Comparison of ENCODE assay signal across 21 cellular contexts in genomic region chr9:134942421-134943119, GRCh38. TPM values are rescaled to one million over a fixed set of nuclear protein-coding genes. Genes with fewer than 3 reads are reported as not detected.
DNase-seq lines count a peak whose midpoint lies in the region; ATAC-seq and TF ChIP-seq lines count a peak whose summit lies in the region.
"Had no signal": no experiment of that assay in that cellular context is flagged by ENCODE, and none has a peak within 500 bp of the region (broad histone marks: within the 10 kb centered on the region; RNA-seq: fewer than 3 reads in every experiment).

No MANE protein-coding gene starts in this region.

- no peaks in the 10 kb centered on the region for H3K9me3 Mint-ChIP-seq in activated naive CD8-positive, alpha-beta T cell treated with anti-CD3 and anti-CD28 coated beads, Interleukin-2, amount 50 U/mL, for 24 hours
- H3K9me3 Mint-ChIP-seq: activated CD4-positive, alpha-beta memory T cell treated with anti-CD3 and anti-CD28 coated beads for 36 hours; effector memory CD8-positive, alpha-beta T cell; neural crest cell; T-helper 1 cell treated with Interleukin-12 subunit alpha and Interleukin-12 subunit beta and Interleukin-4 antibody, amounts not matched to agents 30 μg/mL and 1 μg/mL, for 36 hours had no signal

- no peak overlapping the region for H3K56ac ChIP-seq in mesendoderm (ENCODE audit: low read length)

- H3K79me2 ChIP-seq in mesendoderm (ENCODE audit: control insufficient read depth, insufficient read depth, low read length): no peaks in the 10 kb centered on the region

- H3K79me1 ChIP-seq in mesendoderm (ENCODE audit: low read length): no peaks in the 10 kb centered on the region

- peak; percentile 47 for DNase-seq in H7
- peak; percentile 43 for DNase-seq in inferior parietal cortex (ENCODE audit: extremely low spot score)
- no peak for DNase-seq in suprapubic skin (ENCODE audit: low spot score in 2 of 2)
- no peak for DNase-seq in activated naive CD8-positive, alpha-beta T cell treated with anti-CD3 and anti-CD28 coated beads, Interleukin-2, amount 50 U/mL, for 24 hours
- DNase-seq in NCI-H1105 (lab: John Stamatoyannopoulos, UW): no peak
- no peak for DNase-seq in mesendoderm
- DNase-seq: activated CD4-positive, alpha-beta memory T cell treated with anti-CD3 and anti-CD28 coated beads for 36 hours; activated T-cell treated with anti-CD3 and anti-CD28 coated beads for 4 hours; DND-41; effector memory CD8-positive, alpha-beta T cell; kidney; MV-4-11; NCI-H2081; NCI-H524 treated with DMSO at 0.1 percent for 48 hours; OCI-M1; SJCRH30 had no signal

- no peak overlapping the region for H3K27ac Mint-ChIP-seq in activated naive CD8-positive, alpha-beta T cell treated with anti-CD3 and anti-CD28 coated beads, Interleukin-2, amount 50 U/mL, for 24 hours
- H3K27ac Mint-ChIP-seq: activated CD4-positive, alpha-beta memory T cell treated with anti-CD3 and anti-CD28 coated beads for 36 hours; B cell; effector memory CD8-positive, alpha-beta T cell; T-helper 1 cell treated with Interleukin-12 subunit alpha and Interleukin-12 subunit beta and Interleukin-4 antibody, amounts not matched to agents 30 μg/mL and 1 μg/mL, for 36 hours had no signal

- no peak overlapping the region for H3K4me2 ChIP-seq in mesendoderm (ENCODE audit: low read length)

- TF ChIP-seq EP300 in suprapubic skin (IDR thresholded peaks at IDR 0.05): no peak

- no peak for TF ChIP-seq POLR2A in suprapubic skin (IDR thresholded peaks at IDR 0.05)

- H2AK5ac ChIP-seq in mesendoderm (ENCODE audit: low read length): no peak overlapping the region

- no peak overlapping the region for H4K8ac ChIP-seq in mesendoderm (ENCODE audit: low read depth, low read length)

- no peaks in the 10 kb centered on the region for H3K9me3 ChIP-seq in suprapubic skin
- H3K9me3 ChIP-seq: SJCRH30 had no signal

- no peaks in the 10 kb centered on the region for H3K4me1 Mint-ChIP-seq in activated naive CD8-positive, alpha-beta T cell treated with anti-CD3 and anti-CD28 coated beads, Interleukin-2, amount 50 U/mL, for 24 hours

- H3K23ac ChIP-seq in mesendoderm (ENCODE audit: low read length): no peak overlapping the region

- no peak for ATAC-seq in activated naive CD8-positive, alpha-beta T cell treated with anti-CD3 and anti-CD28 coated beads, Interleukin-2, amount 50 U/mL, for 24 hours
- ATAC-seq: effector memory CD8-positive, alpha-beta T cell; K562 had no signal

- H2BK5ac ChIP-seq in mesendoderm (ENCODE audit: low read length): no peak overlapping the region

- no peak overlapping the region for H3K4me3 ChIP-seq in H7 (ENCODE audit: insufficient read depth, low read depth, low read length)
- peak overlapping the region; percentile 19 for H3K4me3 ChIP-seq in suprapubic skin
- H3K4me3 ChIP-seq in mesendoderm (ENCODE audit: low read length): no peak overlapping the region
- H3K4me3 ChIP-seq: K562, SJCRH30 had no signal

- H4K5ac ChIP-seq in mesendoderm (ENCODE audit: low read length): no peak overlapping the region

- no peak overlapping the region for H3K4ac ChIP-seq in mesendoderm (ENCODE audit: low read depth, low read length)

- TF ChIP-seq CTCF in suprapubic skin (IDR thresholded peaks at IDR 0.05): no peak

- no peak overlapping the region for H3K9ac ChIP-seq in mesendoderm (ENCODE audit: low read length)

- peaks cover 6% of the 10 kb centered on the region for H3K27me3 Mint-ChIP-seq in activated naive CD8-positive, alpha-beta T cell treated with anti-CD3 and anti-CD28 coated beads, Interleukin-2, amount 50 U/mL, for 24 hours

- no peak overlapping the region for H3K4me3 Mint-ChIP-seq in activated naive CD8-positive, alpha-beta T cell treated with anti-CD3 and anti-CD28 coated beads, Interleukin-2, amount 50 U/mL, for 24 hours
- H3K4me3 Mint-ChIP-seq: activated CD4-positive, alpha-beta memory T cell treated with anti-CD3 and anti-CD28 coated beads for 36 hours; B cell; effector memory CD8-positive, alpha-beta T cell; neural crest cell; T-helper 1 cell treated with Interleukin-12 subunit alpha and Interleukin-12 subunit beta and Interleukin-4 antibody, amounts not matched to agents 30 μg/mL and 1 μg/mL, for 36 hours had no signal

- WGBS in suprapubic skin: 32% methylated on average over 26 of the region's 27 CpGs
- no CpG with 5 or more reads among the region's 27 CpGs for WGBS in mesendoderm (ENCODE audit: extremely low coverage, insufficient coverage, low lambda C conversion rate)

- H3K27ac ChIP-seq in angular gyrus (ENCODE audit: low read depth, low read length): peak overlapping the region; percentile 17
- no peak overlapping the region for H3K27ac ChIP-seq in suprapubic skin
- no peak overlapping the region for H3K27ac ChIP-seq in mesendoderm (ENCODE audit: low read depth, low read length)
- H3K27ac ChIP-seq: SJCRH30 had no signal

- H3K36me3 ChIP-seq in H7 (replicated peaks; ENCODE audit: control insufficient read depth, insufficient read depth, low read length): no peaks in the 10 kb centered on the region
- H3K36me3 ChIP-seq in suprapubic skin: no peaks in the 10 kb centered on the region
- H3K36me3 ChIP-seq in mesendoderm (ENCODE audit: control insufficient read depth, insufficient read depth, low read length): no peaks in the 10 kb centered on the region
- H3K36me3 ChIP-seq: SJCRH30 had no signal

- no peak overlapping the region for H3K18ac ChIP-seq in mesendoderm (ENCODE audit: low read length)

- H3K36me3 Mint-ChIP-seq in activated naive CD8-positive, alpha-beta T cell treated with anti-CD3 and anti-CD28 coated beads, Interleukin-2, amount 50 U/mL, for 24 hours (ENCODE audit: low read depth): no peaks in the 10 kb centered on the region
- H3K36me3 Mint-ChIP-seq: activated CD4-positive, alpha-beta memory T cell treated with anti-CD3 and anti-CD28 coated beads for 36 hours had no signal

- no peak overlapping the region for H2BK120ac ChIP-seq in mesendoderm (ENCODE audit: low read depth, low read length)

- peaks cover 31% of the 10 kb centered on the region for H3K4me1 ChIP-seq in suprapubic skin
- no peaks in the 10 kb centered on the region for H3K4me1 ChIP-seq in mesendoderm (ENCODE audit: control insufficient read depth, low read depth, low read length)
- H3K4me1 ChIP-seq: SJCRH30 had no signal

- H3K27me3 ChIP-seq in H7 (ENCODE audit: control insufficient read depth, insufficient read depth, low read length): no peaks in the 10 kb centered on the region
- H3K27me3 ChIP-seq in suprapubic skin: peaks cover 65% of the 10 kb centered on the region
- H3K27me3 ChIP-seq in mesendoderm (ENCODE audit: insufficient read depth, low read length, poor library complexity): no peaks in the 10 kb centered on the region

- H2BK15ac ChIP-seq in mesendoderm (replicated peaks; ENCODE audit: low read depth): no peak overlapping the region

RNA-seq across cellular contexts. Expression of gene FCN1, which starts 24.9 kb away (rescaled TPM):
- total RNA-seq in H7 (2014; rRNA removed; shearing (Covaris generic)): not detected in 2 replicates
- under 1 TPM; 0.16 to 0.42 (median 0.34) TPM for total RNA-seq in suprapubic skin
- not detected for polyA plus RNA-seq in mesendoderm (2013, experiment 1 of 2)
- not detected for polyA plus RNA-seq in mesendoderm (2013, experiment 2 of 2)
- total RNA-seq: activated CD4-positive, alpha-beta memory T cell treated with anti-CD3 and anti-CD28 coated beads for 36 hours; K562; neural crest cell; SJCRH30 had no signal
- polyA plus RNA-seq: K562 had no signal

Comparison
In these comparisons a context has a peak if more than half of its experiments do, and no peak if none do; other contexts are left out.
1. DNase-seq: peak in H7 (single experiment) and inferior parietal cortex (single experiment); none in suprapubic skin (0 of 2), activated naive CD8-positive, alpha-beta T cell treated with anti-CD3 and anti-CD28 coated beads, Interleukin-2, amount 50 U/mL, for 24 hours (single experiment), NCI-H1105 (single experiment) and mesendoderm (single experiment).